32 cellular contexts compared by ENCODE assay signal in the genomic region with DNA sequence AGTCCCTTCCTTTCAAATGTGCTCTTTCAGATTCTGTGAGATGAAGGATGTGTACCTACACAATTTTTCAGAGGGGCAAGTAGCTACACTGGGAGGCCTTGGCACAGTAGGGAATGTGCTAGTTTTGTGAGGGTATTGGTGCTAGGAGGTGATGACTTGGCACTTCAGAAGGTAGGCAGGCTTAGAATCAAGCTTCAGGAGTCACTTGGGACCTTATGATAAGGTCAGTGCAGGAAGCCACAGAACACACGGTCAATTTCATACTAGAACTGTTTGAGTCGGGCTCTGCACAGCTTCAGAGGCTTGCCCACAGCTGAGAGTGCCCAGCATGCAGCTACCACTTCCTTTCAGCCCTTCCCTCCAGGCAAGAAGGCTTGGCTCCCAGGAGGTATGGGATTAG. TPM values are rescaled to one million over a fixed set of nuclear protein-coding genes. Genes with fewer than 3 reads are reported as not detected.
DNase-seq lines count a peak whose midpoint lies in the region; ATAC-seq, FAIRE-seq and TF ChIP-seq lines count a peak whose summit lies in the region.
"Had no signal": no experiment of that assay in that cellular context is flagged by ENCODE, and none has a peak within 500 bp of the region (broad histone marks: within the 10 kb centered on the region; RNA-seq: fewer than 3 reads in every experiment).

No MANE protein-coding gene starts in this region.

- BruUV-seq in K562 (replicated peaks; lab: Mats Ljungman, UMichigan): no TSS peak

- POLR2A ChIA-PET in activated naive CD8-positive, alpha-beta T cell treated with anti-CD3 and anti-CD28 coated beads, Interleukin-2, amount 10 ng/mL, durations not matched to agents 7 days and 5 days (lab: Charles Lee): interaction anchor here (0.9 to 1.1 kb wide), 2 partner anchors 20 to 62 kb away, joined by 4 to 5 read pairs; partner anchors contain the start of gene CKLF
- POLR2A ChIA-PET in K562 (lab: Yijun Ruan, JAX): interaction anchor here (0.6 to 1.8 kb wide), 4 partner anchors 9 to 28 kb away, joined by 3 to 11 read pairs (median 4); no protein-coding TSS in a partner anchor

- CTCF ChIA-PET in K562 (lab: Yijun Ruan, JAX; ENCODE audit: low intra/inter-chr PET ratio): no interaction called here

- H4K20me1 ChIP-seq in K562 (replicated peaks; ENCODE audit: control insufficient read depth, insufficient read depth, low read length): no peaks in the 10 kb centered on the region

- H3K9me3 ChIP-seq in K562 (replicated peaks; ENCODE audit: control insufficient read depth, insufficient read depth, low read depth, low read length): no peaks in the 10 kb centered on the region
- H3K9me3 ChIP-seq: heart left ventricle, pancreas, right atrium auricular region had no signal

- no peak overlapping the region for H3K4me3 Mint-ChIP-seq in activated naive CD8-positive, alpha-beta T cell treated with anti-CD3 and anti-CD28 coated beads, Interleukin-2, amount 10 ng/mL, durations not matched to agents 7 days and 5 days
- no peak overlapping the region for H3K4me3 Mint-ChIP-seq in activated naive CD8-positive, alpha-beta T cell treated with anti-CD3 and anti-CD28 coated beads, Interleukin-2, amount 50 U/mL, for 24 hours
- H3K4me3 Mint-ChIP-seq: activated naive CD4-positive, alpha-beta T cell treated with anti-CD3 and anti-CD28 coated beads, Interleukin-2, amount 50 U/mL, for 24 hours; activated T-cell treated with anti-CD3 and anti-CD28 coated beads, Interleukin-2, amount 50 U/mL, for 4 hours; naive thymus-derived CD8-positive, alpha-beta T cell; stimulated activated naive CD8-positive, alpha-beta T cell treated with anti-CD3 and anti-CD28 coated beads, Interleukin-15, Interleukin-2, amounts not matched to agents 100 ng/mL and 50 ng/mL, for 24 hours; type B pancreatic cell had no signal

- no peak for DNase-seq in activated naive CD8-positive, alpha-beta T cell treated with anti-CD3 and anti-CD28 coated beads, Interleukin-2, amount 10 ng/mL, durations not matched to agents 7 days and 5 days
- no peak for DNase-seq in activated naive CD8-positive, alpha-beta T cell treated with anti-CD3 and anti-CD28 coated beads, Interleukin-2, amount 50 U/mL, for 24 hours
- DNase-seq in OCI-M1 (lab: John Stamatoyannopoulos, UW) (peak; percentile 58), K562 (ENCODE audit: extremely low read depth in 1 of 4, low spot score in 3 of 4) (peak in 2 of 4 experiments; percentile 33 to 40), GM19238 (ENCODE audit: insufficient read length, low spot score) (no peak), NCI-H526 (lab: John Stamatoyannopoulos, UW) (no peak), HPDE6-E6E7 (ENCODE audit: extremely low spot score) (no peak)
- DNase-seq: activated CD8-positive, alpha-beta memory T cell treated with anti-CD3 and anti-CD28 coated beads for 24 hours; activated T-cell treated with anti-CD3 and anti-CD28 coated beads, Interleukin-2, amount 50 U/mL, for 4 hours; C1 segment of cervical spinal cord; central memory CD4-positive, alpha-beta T cell; DMS153; heart left ventricle; KG1; mesenchymal stem cell; MV-4-11; naive thymus-derived CD8-positive, alpha-beta T cell; NCI-H1694 treated with DMSO at 0.1 percent for 48 hours; pancreas; SHP77 treated with DMSO at 0.1 percent for 48 hours; stimulated activated CD4-positive, alpha-beta T cell treated with anti-CD3 and anti-CD28 coated beads, Interleukin-12 subunit alpha, Interleukin-12 subunit beta, amount 100 ng/mL, for 4 hours; stimulated activated CD4-positive, alpha-beta T cell treated with anti-CD3 and anti-CD28 coated beads, Interleukin-4, amount 100 ng/mL, for 4 hours had no signal

- H3K4me1 ChIP-seq in K562 (replicated peaks in 1 of 2; ENCODE audit: control insufficient read depth in 2 of 2, insufficient read depth in 2 of 2, low read length in 2 of 2): peaks cover 4 to 15% of the 10 kb centered on the region in 2 experiments; a peak in 3 of 5 replicates
- H3K4me1 ChIP-seq: pancreas, right atrium auricular region had no signal

- peaks cover 18% of the 10 kb centered on the region for H3K36me3 Mint-ChIP-seq in activated naive CD8-positive, alpha-beta T cell treated with anti-CD3 and anti-CD28 coated beads, Interleukin-2, amount 10 ng/mL, durations not matched to agents 7 days and 5 days
- peaks cover 4% of the 10 kb centered on the region for H3K36me3 Mint-ChIP-seq in activated naive CD8-positive, alpha-beta T cell treated with anti-CD3 and anti-CD28 coated beads, Interleukin-2, amount 50 U/mL, for 24 hours (ENCODE audit: low read depth)

- no peak for FAIRE-seq in K562 (lab: Jason Lieb, UNC)
- FAIRE-seq: astrocyte, G401.6, pancreas had no signal

- no peak for TF ChIP-seq CTCF in K562 (IDR thresholded peaks at IDR 0.05 in 2 of 3, conservative IDR thresholded peaks at IDR 0.05 in 1 of 3; ENCODE audit: insufficient read depth in 2 of 3, low read depth in 1 of 3, low read length in 3 of 3)

- ATAC-seq in activated naive CD8-positive, alpha-beta T cell treated with anti-CD3 and anti-CD28 coated beads, Interleukin-2, amount 10 ng/mL, durations not matched to agents 7 days and 5 days (ENCODE audit: low read depth): peak; percentile 26
- ATAC-seq in activated naive CD8-positive, alpha-beta T cell treated with anti-CD3 and anti-CD28 coated beads, Interleukin-2, amount 50 U/mL, for 24 hours: no peak
- ATAC-seq in K562: peak; percentile 64
- no peak for ATAC-seq in GM21529 (IDR thresholded peaks at IDR 0.05; ENCODE audit: unreplicated experiment)
- ATAC-seq: activated T-cell treated with anti-CD3 and anti-CD28 coated beads, Interleukin-2, amount 50 U/mL, for 4 hours; HCT116; naive thymus-derived CD8-positive, alpha-beta T cell; pancreas had no signal

- in situ Hi-C loops in K562 (cut with MboI): no loop called here

- H3K4me3 ChIP-seq in K562: no peak overlapping the region
- H3K4me3 ChIP-seq: heart left ventricle, pancreas, right atrium auricular region had no signal

- peak overlapping the region; percentile 20; the same call in 1 of the 2 replicates for H2AFZ ChIP-seq in K562 (ENCODE audit: low read depth, low read length)

- no peak for TF ChIP-seq EP300 in K562 (IDR thresholded peaks at IDR 0.05; ENCODE audit: low read length)

- WGBS in K562 (ENCODE audit: insufficient coverage, low coverage, missing lambda C conversion rate): 4% methylated on average over 2 of the region's 2 CpGs

- intact Hi-C loops in K562 (cut with micrococcal nuclease): no loop called here

- no peak overlapping the region; a peak in 1 of 4 replicates for H3K9ac ChIP-seq in K562 (ENCODE audit: insufficient read depth in 1 of 2, low read depth in 2 of 2, low read length in 2 of 2)

- no peaks in the 10 kb centered on the region for H3K79me2 ChIP-seq in K562 (ENCODE audit: control insufficient read depth, insufficient read depth, low read length)

- H3K36me3 ChIP-seq in K562 (ENCODE audit: control insufficient read depth, insufficient read depth, low read length): no peaks in the 10 kb centered on the region
- H3K36me3 ChIP-seq: pancreas, right atrium auricular region had no signal

- H3K27me3 ChIP-seq in K562 (ENCODE audit: control insufficient read depth in 2 of 2, insufficient read depth in 2 of 2, low read length in 2 of 2): no peaks in the 10 kb centered on the region
- H3K27me3 ChIP-seq: pancreas, right atrium auricular region had no signal

- TF ChIP-seq POLR2A in K562 (conservative IDR thresholded peaks at IDR 0.05): no peak

- H3K4me2 ChIP-seq in K562 (ENCODE audit: insufficient read depth, low read length): no peak overlapping the region

- H3K4me1 Mint-ChIP-seq in activated naive CD8-positive, alpha-beta T cell treated with anti-CD3 and anti-CD28 coated beads, Interleukin-2, amount 10 ng/mL, durations not matched to agents 7 days and 5 days: peaks cover 5% of the 10 kb centered on the region
- peaks cover 10% of the 10 kb centered on the region for H3K4me1 Mint-ChIP-seq in activated naive CD8-positive, alpha-beta T cell treated with anti-CD3 and anti-CD28 coated beads, Interleukin-2, amount 50 U/mL, for 24 hours

- no peak overlapping the region for H3K27ac ChIP-seq in K562 (ENCODE audit: extremely low read depth, low read depth, low read length)
- H3K27ac ChIP-seq: heart left ventricle, pancreas, right atrium auricular region, VCaP had no signal

- H3K27me3 Mint-ChIP-seq in activated naive CD8-positive, alpha-beta T cell treated with anti-CD3 and anti-CD28 coated beads, Interleukin-2, amount 10 ng/mL, durations not matched to agents 7 days and 5 days: peaks cover 4% of the 10 kb centered on the region
- H3K27me3 Mint-ChIP-seq in activated naive CD8-positive, alpha-beta T cell treated with anti-CD3 and anti-CD28 coated beads, Interleukin-2, amount 50 U/mL, for 24 hours: peaks cover 5% of the 10 kb centered on the region
- H3K27me3 Mint-ChIP-seq: activated naive CD4-positive, alpha-beta T cell treated with anti-CD3 and anti-CD28 coated beads, Interleukin-2, amount 50 U/mL, for 24 hours had no signal

- no peaks in the 10 kb centered on the region for H3K9me1 ChIP-seq in K562 (ENCODE audit: control insufficient read depth, insufficient read depth, low read length)

- no peak overlapping the region for H3K27ac Mint-ChIP-seq in activated naive CD8-positive, alpha-beta T cell treated with anti-CD3 and anti-CD28 coated beads, Interleukin-2, amount 10 ng/mL, durations not matched to agents 7 days and 5 days
- no peak overlapping the region for H3K27ac Mint-ChIP-seq in activated naive CD8-positive, alpha-beta T cell treated with anti-CD3 and anti-CD28 coated beads, Interleukin-2, amount 50 U/mL, for 24 hours
- H3K27ac Mint-ChIP-seq: stimulated activated naive CD8-positive, alpha-beta T cell treated with anti-CD3 and anti-CD28 coated beads, Interleukin-15, Interleukin-2, amounts not matched to agents 100 ng/mL and 50 ng/mL, for 24 hours; type B pancreatic cell had no signal

- no peaks in the 10 kb centered on the region for H3K9me3 Mint-ChIP-seq in activated naive CD8-positive, alpha-beta T cell treated with anti-CD3 and anti-CD28 coated beads, Interleukin-2, amount 10 ng/mL, durations not matched to agents 7 days and 5 days
- no peaks in the 10 kb centered on the region for H3K9me3 Mint-ChIP-seq in activated naive CD8-positive, alpha-beta T cell treated with anti-CD3 and anti-CD28 coated beads, Interleukin-2, amount 50 U/mL, for 24 hours
- H3K9me3 Mint-ChIP-seq: activated T-cell treated with anti-CD3 and anti-CD28 coated beads, Interleukin-2, amount 50 U/mL, for 4 hours; naive thymus-derived CD8-positive, alpha-beta T cell; stimulated activated naive CD8-positive, alpha-beta T cell treated with anti-CD3 and anti-CD28 coated beads, Interleukin-15, Interleukin-2, amounts not matched to agents 100 ng/mL and 50 ng/mL, for 24 hours; type B pancreatic cell had no signal

- TF ChIP-seq RAD21 in K562 (CRISPR knock-in tag; conservative IDR thresholded peaks at IDR 0.05 in 1 of 2, IDR thresholded peaks at IDR 0.05 in 1 of 2): no peak

RNA-seq across cellular contexts. Expression of gene CMTM1, which starts 6.1 kb away (rescaled TPM):
- 10 to 100 TPM; 10.6 to 13.5 TPM for total RNA-seq in activated naive CD8-positive, alpha-beta T cell treated with anti-CD3 and anti-CD28 coated beads, Interleukin-2, amount 10 ng/mL, durations not matched to agents 7 days and 5 days
- total RNA-seq in K562 (2011; cell fraction: chromatin; rRNA removed; ENCODE audit: low replicate concordance): 1.5 and 1.6 TPM in 2 replicates
- total RNA-seq in K562 (2011; cell fraction: nucleolus; rRNA removed): 2.0 and 3.3 TPM in 2 replicates
- total RNA-seq in K562 (2011; cell fraction: nucleoplasm; rRNA removed): 1.9 and 2.7 TPM in 2 replicates
- total RNA-seq in K562 (2014; rRNA removed): 1.1 and 1.9 TPM in 2 replicates
- 0.22 and 0.40 TPM in 2 replicates for total RNA-seq in K562 (2014; rRNA removed; fragmentation: Illumina TruSeq; extraction: Trizol)
- 2.3 and 2.6 TPM in 2 replicates for total RNA-seq in K562 (2015; rRNA removed; fragmentation: Illumina TruSeq; extraction: Trizol)
- 2.4 and 2.7 TPM in 2 replicates for total RNA-seq in K562 (2021)
- polyA plus RNA-seq in K562 (2011; rRNA removed): 0.92 and 1.2 TPM in 2 replicates
- polyA plus RNA-seq in K562 (2011; cell fraction: cytosol; rRNA removed): 0.86 and 2.9 TPM in 2 replicates
- polyA plus RNA-seq in K562 (2011; cell fraction: nucleus; rRNA removed): 1.2 and 3.4 TPM in 2 replicates
- 3.1 and 3.8 TPM in 2 replicates for polyA plus RNA-seq in K562 (2012)
- 0.25 and 0.93 TPM in 2 replicates for polyA plus RNA-seq in K562 (2014; fragmentation: Illumina TruSeq; extraction: Trizol)
- polyA plus RNA-seq in K562 (2014; fragmentation: Nextera tagmentation; extraction: Ambion mirVana): not detected
- 0.30 and 0.51 TPM in 2 replicates for polyA plus RNA-seq in K562 (2014; rRNA removed)
- 0.30 and 0.77 TPM in 2 replicates for polyA minus RNA-seq in K562 (2011; rRNA and poly(A)+ RNA removed)
- polyA minus RNA-seq in K562 (2011; cell fraction: cytosol; rRNA and poly(A)+ RNA removed): 2.7 TPM in 1 of 2 replicates, not detected in the other
- polyA minus RNA-seq in K562 (2011; cell fraction: nucleus; rRNA and poly(A)+ RNA removed): 1.00 and 2.4 TPM in 2 replicates

RNA-seq across cellular contexts. Expression of gene CMTM2, which starts 6.9 kb away (rescaled TPM):
- total RNA-seq in activated naive CD8-positive, alpha-beta T cell treated with anti-CD3 and anti-CD28 coated beads, Interleukin-2, amount 10 ng/mL, durations not matched to agents 7 days and 5 days: 1 to 10 TPM in 1 of 2 experiments, under 1 TPM in 1; 0.45 to 1.3 TPM
- not detected in 2 replicates for total RNA-seq in K562 (2011; cell fraction: chromatin; rRNA removed; ENCODE audit: low replicate concordance)
- total RNA-seq in K562 (2011; cell fraction: nucleolus; rRNA removed): 0.39 TPM in 1 of 2 replicates, not detected in the other
- not detected in 2 replicates for total RNA-seq in K562 (2011; cell fraction: nucleoplasm; rRNA removed)
- total RNA-seq in K562 (2014; rRNA removed) (not detected in 2 replicates), K562 (2014; rRNA removed; fragmentation: Illumina TruSeq; extraction: Trizol) (not detected in 2 replicates), K562 (2015; rRNA removed; fragmentation: Illumina TruSeq; extraction: Trizol) (not detected in 2 replicates), K562 (2021) (not detected in 2 replicates)
- polyA plus RNA-seq in K562 (2011; rRNA removed) (not detected in 2 replicates), K562 (2014; fragmentation: Illumina TruSeq; extraction: Trizol) (not detected in 2 replicates), K562 (2014; fragmentation: Nextera tagmentation; extraction: Ambion mirVana) (not detected), K562 (2014; rRNA removed) (not detected in 2 replicates)
- 0.31 TPM in 1 of 2 replicates, not detected in the other for polyA plus RNA-seq in K562 (2011; cell fraction: cytosol; rRNA removed)
- polyA plus RNA-seq in K562 (2011; cell fraction: nucleus; rRNA removed): 0.11 TPM in 1 of 2 replicates, not detected in the other
- 0.17 TPM in 1 of 2 replicates, not detected in the other for polyA plus RNA-seq in K562 (2012)
- polyA minus RNA-seq in K562 (2011; rRNA and poly(A)+ RNA removed): not detected in 2 replicates
- not detected in 2 replicates for polyA minus RNA-seq in K562 (2011; cell fraction: cytosol; rRNA and poly(A)+ RNA removed)
- not detected in 2 replicates for polyA minus RNA-seq in K562 (2011; cell fraction: nucleus; rRNA and poly(A)+ RNA removed)
- total RNA-seq: activated T-cell treated with anti-CD3 and anti-CD28 coated beads, Interleukin-2, amount 50 U/mL, for 4 hours; astrocyte; dermis microvascular lymphatic vessel endothelial cell; right atrium auricular region had no signal
- polyA plus RNA-seq: heart left ventricle had no signal

RNA-seq across cellular contexts. Expression of gene CKLF, which starts 20.0 kb away (rescaled TPM):
- 100 to 1,000 TPM; 124 to 130 TPM for total RNA-seq in activated naive CD8-positive, alpha-beta T cell treated with anti-CD3 and anti-CD28 coated beads, Interleukin-2, amount 10 ng/mL, durations not matched to agents 7 days and 5 days
- 37.1 and 42.1 TPM in 2 replicates for total RNA-seq in K562 (2011; cell fraction: chromatin; rRNA removed; ENCODE audit: low replicate concordance)
- 64.2 and 67.9 TPM in 2 replicates for total RNA-seq in K562 (2011; cell fraction: nucleolus; rRNA removed)
- 81.1 and 85.6 TPM in 2 replicates for total RNA-seq in K562 (2011; cell fraction: nucleoplasm; rRNA removed)
- 99.8 and 113 TPM in 2 replicates for total RNA-seq in K562 (2014; rRNA removed)
- total RNA-seq in K562 (2014; rRNA removed; fragmentation: Illumina TruSeq; extraction: Trizol): 89.8 and 91.5 TPM in 2 replicates
- total RNA-seq in K562 (2015; rRNA removed; fragmentation: Illumina TruSeq; extraction: Trizol): 93.6 and 111 TPM in 2 replicates
- 84.8 and 91.1 TPM in 2 replicates for total RNA-seq in K562 (2021)
- polyA plus RNA-seq in K562 (2011; rRNA removed): 120 and 126 TPM in 2 replicates
- 170 and 189 TPM in 2 replicates for polyA plus RNA-seq in K562 (2011; cell fraction: cytosol; rRNA removed)
- polyA plus RNA-seq in K562 (2011; cell fraction: nucleus; rRNA removed): 53.4 and 65.8 TPM in 2 replicates
- polyA plus RNA-seq in K562 (2012): 128 and 163 TPM in 2 replicates
- polyA plus RNA-seq in K562 (2014; fragmentation: Illumina TruSeq; extraction: Trizol): 118 and 123 TPM in 2 replicates
- polyA plus RNA-seq in K562 (2014; fragmentation: Nextera tagmentation; extraction: Ambion mirVana): 100 to 1,000 TPM; 305 to 322 TPM
- 147 and 173 TPM in 2 replicates for polyA plus RNA-seq in K562 (2014; rRNA removed)
- polyA minus RNA-seq in K562 (2011; rRNA and poly(A)+ RNA removed): 32.1 and 36.2 TPM in 2 replicates
- 24.0 and 27.7 TPM in 2 replicates for polyA minus RNA-seq in K562 (2011; cell fraction: cytosol; rRNA and poly(A)+ RNA removed)
- polyA minus RNA-seq in K562 (2011; cell fraction: nucleus; rRNA and poly(A)+ RNA removed): 6.9 and 18.0 TPM in 2 replicates

RNA-seq across cellular contexts. Expression of gene TK2, which starts 22.4 kb away (rescaled TPM):
- 1 to 10 TPM; 7.0 to 8.6 TPM for total RNA-seq in activated naive CD8-positive, alpha-beta T cell treated with anti-CD3 and anti-CD28 coated beads, Interleukin-2, amount 10 ng/mL, durations not matched to agents 7 days and 5 days
- total RNA-seq in K562 (2011; cell fraction: chromatin; rRNA removed; ENCODE audit: low replicate concordance): 11.4 and 16.7 TPM in 2 replicates
- total RNA-seq in K562 (2011; cell fraction: nucleolus; rRNA removed): 9.3 TPM in 2 replicates
- total RNA-seq in K562 (2011; cell fraction: nucleoplasm; rRNA removed): 10.7 and 11.0 TPM in 2 replicates
- total RNA-seq in K562 (2014; rRNA removed) (4.3 and 5.8 TPM in 2 replicates), K562 (2014; rRNA removed; fragmentation: Illumina TruSeq; extraction: Trizol) (4.8 and 6.2 TPM in 2 replicates), K562 (2015; rRNA removed; fragmentation: Illumina TruSeq; extraction: Trizol) (4.9 and 5.3 TPM in 2 replicates), K562 (2021) (4.7 and 5.7 TPM in 2 replicates)
- polyA plus RNA-seq in K562 (2011; rRNA removed) (10.2 TPM in 2 replicates), K562 (2014; fragmentation: Illumina TruSeq; extraction: Trizol) (4.3 and 4.8 TPM in 2 replicates), K562 (2014; fragmentation: Nextera tagmentation; extraction: Ambion mirVana) (1 to 10 TPM; 1.1 to 1.2 TPM), K562 (2014; rRNA removed) (4.8 and 6.2 TPM in 2 replicates)
- polyA plus RNA-seq in K562 (2011; cell fraction: cytosol; rRNA removed): 5.3 and 6.3 TPM in 2 replicates
- polyA plus RNA-seq in K562 (2011; cell fraction: nucleus; rRNA removed): 14.4 and 19.8 TPM in 2 replicates
- polyA plus RNA-seq in K562 (2012): 6.3 and 13.2 TPM in 2 replicates
- 10.4 and 18.0 TPM in 2 replicates for polyA minus RNA-seq in K562 (2011; rRNA and poly(A)+ RNA removed)
- 3.4 and 6.0 TPM in 2 replicates for polyA minus RNA-seq in K562 (2011; cell fraction: cytosol; rRNA and poly(A)+ RNA removed)
- 5.3 and 6.9 TPM in 2 replicates for polyA minus RNA-seq in K562 (2011; cell fraction: nucleus; rRNA and poly(A)+ RNA removed)

RNA-seq across cellular contexts. Expression of gene CMTM3, which starts 32.1 kb away (rescaled TPM):
- 100 to 1,000 TPM; 107 to 108 TPM for total RNA-seq in activated naive CD8-positive, alpha-beta T cell treated with anti-CD3 and anti-CD28 coated beads, Interleukin-2, amount 10 ng/mL, durations not matched to agents 7 days and 5 days
- total RNA-seq in K562 (2011; cell fraction: chromatin; rRNA removed; ENCODE audit: low replicate concordance): 14.6 and 32.5 TPM in 2 replicates
- 29.5 and 37.2 TPM in 2 replicates for total RNA-seq in K562 (2011; cell fraction: nucleolus; rRNA removed)
- 28.2 and 47.6 TPM in 2 replicates for total RNA-seq in K562 (2011; cell fraction: nucleoplasm; rRNA removed)
- total RNA-seq in K562 (2014; rRNA removed) (12.9 and 18.3 TPM in 2 replicates), K562 (2014; rRNA removed; fragmentation: Illumina TruSeq; extraction: Trizol) (13.1 and 13.4 TPM in 2 replicates), K562 (2015; rRNA removed; fragmentation: Illumina TruSeq; extraction: Trizol) (15.8 and 17.5 TPM in 2 replicates), K562 (2021) (33.4 and 34.5 TPM in 2 replicates)
- polyA plus RNA-seq in K562 (2011; rRNA removed) (24.5 and 24.7 TPM in 2 replicates), K562 (2014; fragmentation: Illumina TruSeq; extraction: Trizol) (29.1 and 29.8 TPM in 2 replicates), K562 (2014; fragmentation: Nextera tagmentation; extraction: Ambion mirVana) (1 to 10 TPM; 4.6 to 8.3 TPM), K562 (2014; rRNA removed) (28.2 and 29.9 TPM in 2 replicates)
- polyA plus RNA-seq in K562 (2011; cell fraction: cytosol; rRNA removed): 26.9 and 52.8 TPM in 2 replicates
- 16.3 and 19.8 TPM in 2 replicates for polyA plus RNA-seq in K562 (2011; cell fraction: nucleus; rRNA removed)
- polyA plus RNA-seq in K562 (2012): 27.1 and 39.9 TPM in 2 replicates
- 8.2 and 14.0 TPM in 2 replicates for polyA minus RNA-seq in K562 (2011; rRNA and poly(A)+ RNA removed)
- 10.8 and 12.8 TPM in 2 replicates for polyA minus RNA-seq in K562 (2011; cell fraction: cytosol; rRNA and poly(A)+ RNA removed)
- 6.7 and 7.3 TPM in 2 replicates for polyA minus RNA-seq in K562 (2011; cell fraction: nucleus; rRNA and poly(A)+ RNA removed)

Comparison
In these comparisons a context has a peak if more than half of its experiments do, and no peak if none do; other contexts are left out.
1. ATAC-seq: peak in activated naive CD8-positive, alpha-beta T cell treated with anti-CD3 and anti-CD28 coated beads, Interleukin-2, amount 10 ng/mL, durations not matched to agents 7 days and 5 days (single experiment) and K562 (single experiment); none in activated naive CD8-positive, alpha-beta T cell treated with anti-CD3 and anti-CD28 coated beads, Interleukin-2, amount 50 U/mL, for 24 hours (single experiment) and GM21529 (single experiment).